1 cellular context compared by ENCODE assay signal in the genomic region with DNA sequence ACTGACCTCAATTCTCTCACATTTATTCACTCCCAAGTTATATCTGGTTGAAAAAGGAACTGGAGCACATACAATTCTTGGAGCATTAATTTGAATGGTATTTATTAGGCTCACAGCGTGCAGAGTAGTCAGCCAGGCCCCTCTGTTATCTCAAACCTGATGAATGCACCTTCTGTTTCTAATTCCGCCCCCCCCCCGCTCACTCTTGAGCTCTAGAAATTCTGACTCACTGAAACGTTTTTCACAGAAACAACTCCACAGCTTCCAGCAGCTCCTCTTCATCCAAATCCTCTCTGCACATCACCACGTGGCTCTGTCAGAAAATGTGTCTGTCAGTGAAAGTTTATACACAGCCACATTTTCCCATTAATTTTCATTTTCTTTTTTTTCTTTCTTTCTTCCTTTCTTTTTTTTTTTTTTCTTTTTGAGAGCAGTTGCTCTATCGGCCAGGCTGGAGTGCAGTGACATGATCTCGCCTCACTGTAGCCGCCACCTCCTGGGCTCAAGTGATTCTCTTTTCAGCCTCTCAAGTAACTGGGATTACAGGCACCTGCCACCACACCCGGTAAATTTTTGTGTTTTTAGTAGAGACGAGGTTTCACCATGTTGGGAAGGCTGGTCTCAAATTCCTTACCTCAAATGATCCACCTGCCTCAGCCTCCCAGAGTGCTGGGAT.
TF ChIP-seq lines count a peak whose summit lies in the region.

No MANE protein-coding gene starts in this region.

TF ChIP-seq in HepG2, 621 proteins besides CTCF, POLR2A, EP300 and RAD21:
- no peak for TF ChIP-seq ZNF124 (CRISPR knock-in tag; IDR thresholded peaks at IDR 0.05)
- TF ChIP-seq, protein P1, sequence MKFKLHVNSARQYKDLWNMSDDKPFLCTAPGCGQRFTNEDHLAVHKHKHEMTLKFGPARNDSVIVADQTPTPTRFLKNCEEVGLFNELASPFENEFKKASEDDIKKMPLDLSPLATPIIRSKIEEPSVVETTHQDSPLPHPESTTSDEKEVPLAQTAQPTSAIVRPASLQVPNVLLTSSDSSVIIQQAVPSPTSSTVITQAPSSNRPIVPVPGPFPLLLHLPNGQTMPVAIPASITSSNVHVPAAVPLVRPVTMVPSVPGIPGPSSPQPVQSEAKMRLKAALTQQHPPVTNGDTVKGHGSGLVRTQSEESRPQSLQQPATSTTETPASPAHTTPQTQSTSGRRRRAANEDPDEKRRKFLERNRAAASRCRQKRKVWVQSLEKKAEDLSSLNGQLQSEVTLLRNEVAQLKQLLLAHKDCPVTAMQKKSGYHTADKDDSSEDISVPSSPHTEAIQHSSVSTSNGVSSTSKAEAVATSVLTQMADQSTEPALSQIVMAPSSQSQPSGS (CRISPR knock-in tag; IDR thresholded peaks at IDR 0.05), result no peak
- TF ChIP-seq ZNF33A (CRISPR knock-in tag; IDR thresholded peaks at IDR 0.05; ENCODE audit: borderline replicate concordance), result no peak
- no peak for TF ChIP-seq ZNF776 (CRISPR knock-in tag; IDR thresholded peaks at IDR 0.05)
- no peak for TF ChIP-seq ZNF841 (CRISPR knock-in tag; IDR thresholded peaks at IDR 0.05; ENCODE audit: borderline replicate concordance)
- no peak for TF ChIP-seq ZNF431 (CRISPR knock-in tag; IDR thresholded peaks at IDR 0.05; ENCODE audit: borderline replicate concordance, low read depth)
- no peak for TF ChIP-seq ZNF451 (CRISPR knock-in tag; IDR thresholded peaks at IDR 0.05)
- no peak for TF ChIP-seq ZNF737 (CRISPR knock-in tag; IDR thresholded peaks at IDR 0.05; ENCODE audit: borderline replicate concordance)
- TF ChIP-seq ZNF251 (CRISPR knock-in tag; IDR thresholded peaks at IDR 0.05), result no peak
- TF ChIP-seq ZNF589 (CRISPR knock-in tag; conservative IDR thresholded peaks at IDR 0.05), result no peak
- TF ChIP-seq ZNF83 (CRISPR knock-in tag; IDR thresholded peaks at IDR 0.05; ENCODE audit: borderline replicate concordance), result no peak
- no peak for TF ChIP-seq KLF11 (CRISPR knock-in tag; IDR thresholded peaks at IDR 0.05)
- no peak for TF ChIP-seq ZBTB7A (CRISPR knock-in tag; IDR thresholded peaks at IDR 0.05)
